ENCODE assay signal across 8 cellular contexts in the genomic region with DNA sequence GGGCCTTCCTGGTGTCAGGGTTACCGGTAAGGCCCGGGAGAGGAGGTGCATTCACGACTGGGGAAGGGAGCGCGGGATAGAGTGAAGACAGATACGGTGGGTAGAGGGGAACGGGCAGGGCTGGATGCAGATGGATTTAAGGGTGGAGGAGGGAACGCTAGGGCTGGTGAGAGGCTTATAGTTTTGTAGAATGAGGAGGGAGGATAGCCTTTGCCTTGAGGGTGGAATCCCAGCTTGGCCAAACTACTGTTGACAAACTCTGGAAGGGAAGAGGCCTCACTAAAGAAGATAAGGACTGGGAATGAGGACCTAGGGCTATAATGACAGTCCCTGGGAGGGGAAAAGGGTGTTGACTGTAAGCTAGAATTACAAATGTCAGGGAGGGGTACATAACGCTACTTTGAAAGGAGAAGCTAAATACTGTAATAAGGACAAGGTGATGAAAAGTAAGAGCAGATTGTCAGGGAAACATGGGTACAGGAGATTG. TPM values are rescaled to one million over a fixed set of nuclear protein-coding genes. Genes with fewer than 3 reads are reported as not detected.
DNase-seq lines count a peak whose midpoint lies in the region; ATAC-seq, FAIRE-seq and TF ChIP-seq lines count a peak whose summit lies in the region.

No MANE protein-coding gene starts in this region.

- ATAC-seq in HepG2 (peak; percentile 69), GM19452 (IDR thresholded peaks at IDR 0.05; ENCODE audit: unreplicated experiment) (no peak)

- CTCF ChIA-PET in HepG2 (lab: Yijun Ruan, JAX; ENCODE audit: low intra/inter-chr PET ratio, low total read pairs) = no interaction called here

- peak overlapping the region; percentile 50; the same call in 1 of the 2 replicates for H3K9ac ChIP-seq in HUES48 (ENCODE audit: low read depth, low read length)
- H3K9ac ChIP-seq in HepG2 (ENCODE audit: insufficient read depth, low read depth, low read length) = peak overlapping the region; percentile 75

- BruUV-seq in HepG2 (replicated peaks; lab: Mats Ljungman, UMichigan) = no TSS peak

- WGBS in HepG2 (ENCODE audit: low lambda C conversion rate) = under 1% methylated on average over 9 of the region's 9 CpGs
- 2% methylated on average over 9 of the region's 9 CpGs for WGBS in thyroid gland, 2 donors

- H3K79me2 ChIP-seq in DOHH2 (ENCODE audit: control insufficient read depth, low read length) (peaks cover 20% of the 10 kb centered on the region), HepG2 (ENCODE audit: insufficient read depth, low read length) (peaks cover 20% of the 10 kb centered on the region)

- peak overlapping the region; percentile 2 for H2AFZ ChIP-seq in HepG2 (ENCODE audit: low read length)

- H3K27me3 ChIP-seq in DOHH2 (ENCODE audit: control insufficient read depth, low read length) (peaks cover 3% of the 10 kb centered on the region; the same call in 1 of the 2 replicates), HUES48 (ENCODE audit: control insufficient read depth, insufficient read depth, low read length) (no peaks in the 10 kb centered on the region), brain microvascular endothelial cell (replicated peaks) (no peaks in the 10 kb centered on the region), HepG2 (ENCODE audit: control insufficient read depth in 1 of 2, insufficient read depth in 2 of 2, low read length in 2 of 2) (no peaks in the 10 kb centered on the region; a peak in 1 of 5 replicates), thyroid gland (no peaks in the 10 kb centered on the region)

- H3K36me3 ChIP-seq in DOHH2 (ENCODE audit: control insufficient read depth, low read length) = peaks cover 3% of the 10 kb centered on the region; the same call in 1 of the 2 replicates
- H3K36me3 ChIP-seq in HUES48 (ENCODE audit: control insufficient read depth, insufficient read depth, low read length) = peaks cover 3% of the 10 kb centered on the region; the same call in 1 of the 2 replicates
- no peaks in the 10 kb centered on the region for H3K36me3 ChIP-seq in brain microvascular endothelial cell (replicated peaks)
- no peaks in the 10 kb centered on the region for H3K36me3 ChIP-seq in HepG2 (replicated peaks in 1 of 2; ENCODE audit: control insufficient read depth in 1 of 2, insufficient read depth in 2 of 2, low read length in 2 of 2)
- H3K36me3 ChIP-seq in thyroid gland = no peaks in the 10 kb centered on the region

- H3K27ac ChIP-seq in DOHH2 (ENCODE audit: low read depth, low read length) (no peak overlapping the region), HUES48 (ENCODE audit: low read depth, low read length) (peak overlapping the region; percentile 93), brain microvascular endothelial cell (peak overlapping the region; percentile 69), HepG2 (ENCODE audit: extremely low read length, insufficient read depth, low read length) (peak overlapping the region; percentile 82), thyroid gland (peak overlapping the region; percentile 47 to 85 (median 72))

- H3K9me3 ChIP-seq in DOHH2 (ENCODE audit: control insufficient read depth, insufficient read depth, low read length) = no peaks in the 10 kb centered on the region
- H3K9me3 ChIP-seq in HUES48 (ENCODE audit: control insufficient read depth, insufficient read depth, low read length) = no peaks in the 10 kb centered on the region
- H3K9me3 ChIP-seq in HepG2 (ENCODE audit: low read length) = no peaks in the 10 kb centered on the region
- H3K9me3 ChIP-seq in thyroid gland = no peaks in the 10 kb centered on the region

- peak; percentile 23 for FAIRE-seq in HepG2 (lab: Jason Lieb, UNC)

- intact Hi-C loops in HepG2 (cut with micrococcal nuclease; ENCODE audit: unreplicated experiment) (no loop called here), thyroid gland (cut with DNase I) (no loop called here)

- H4K20me1 ChIP-seq in DOHH2 (ENCODE audit: control insufficient read depth, insufficient read depth, low read depth, low read length) (no peaks in the 10 kb centered on the region), HepG2 (ENCODE audit: insufficient read depth, low read length) (no peaks in the 10 kb centered on the region)

- H3F3A ChIP-seq in DOHH2 (ENCODE audit: control insufficient read depth, insufficient read depth) = no peaks in the 10 kb centered on the region

- DNase-seq in brain microvascular endothelial cell = peak; percentile 28
- no peak for DNase-seq in HepG2 (ENCODE audit: low spot score)
- no peak for DNase-seq in thyroid gland
- no peak for DNase-seq in NCI-H345 (lab: John Stamatoyannopoulos, UW)
- no peak for DNase-seq in NCI-H345 treated with DMSO at 0.1 percent for 48 hours (lab: John Stamatoyannopoulos, UW; ENCODE audit: unreplicated experiment)

- in situ Hi-C loops in brain microvascular endothelial cell (cut with HindIII; ENCODE audit: low pct_ligation_motif_present, low sequenced_read_pairs) (no loop called here), HepG2 (cut with HindIII; ENCODE audit: extremely low pct_ligation_motif_present, low pct_unique_long_range_greater_than_20kb) (no loop called here)

- H3K4me2 ChIP-seq in DOHH2 (ENCODE audit: low read length) (peak overlapping the region; percentile 83), HepG2 (ENCODE audit: low read depth, low read length) (peak overlapping the region; percentile 84)

- H3K9me2 ChIP-seq in DOHH2 (replicated peaks; ENCODE audit: control insufficient read depth, low read length) = no peaks in the 10 kb centered on the region

- TF ChIP-seq EP300 in HepG2 (IDR thresholded peaks at IDR 0.05; ENCODE audit: low read depth in 2 of 2, low read length in 2 of 2) (no peak), HepG2 (CRISPR knock-in tag; IDR thresholded peaks at IDR 0.05; ENCODE audit: borderline replicate concordance) (no peak)

- H3K4me3 ChIP-seq in DOHH2 (ENCODE audit: low read length) (peak overlapping the region; percentile 90), HUES48 (ENCODE audit: low read depth, low read length) (peak overlapping the region; percentile 82), brain microvascular endothelial cell (ENCODE audit: low read depth, low read length) (peak overlapping the region; percentile 86), HepG2 (replicated peaks in 1 of 3; ENCODE audit: insufficient read depth in 1 of 3, low read depth in 2 of 3, low read length in 3 of 3) (peak overlapping the region; percentile 87 to 99 (median 98)), thyroid gland (replicated peaks in 1 of 3) (peak overlapping the region; percentile 53 to 81 (median 76))

- TF ChIP-seq POLR2A in HepG2 (IDR thresholded peaks at IDR 0.05; ENCODE audit: insufficient read depth in 1 of 2, low read depth in 2 of 2, low read length in 2 of 2) (no peak), thyroid gland (IDR thresholded peaks at IDR 0.05) (no peak)

- POLR2A ChIA-PET in HepG2 (lab: Yijun Ruan, JAX) = interaction anchor here (1.3 to 1.6 kb wide), 2 partner anchors 9 to 293 kb away, joined by 4 to 5 read pairs; a partner anchor contains a TSS

- peaks cover 13% of the 10 kb centered on the region for H3K4me1 ChIP-seq in DOHH2 (ENCODE audit: control insufficient read depth, low read length)
- H3K4me1 ChIP-seq in HUES48 (ENCODE audit: control insufficient read depth, insufficient read depth, low read length) = peaks cover 10% of the 10 kb centered on the region
- peaks cover 37% of the 10 kb centered on the region for H3K4me1 ChIP-seq in HepG2 (ENCODE audit: insufficient read depth, low read length)
- H3K4me1 ChIP-seq in thyroid gland = peaks cover 3 to 9% of the 10 kb centered on the region in 2 donors

- no peak for TF ChIP-seq CTCF in DOHH2 (IDR thresholded peaks at IDR 0.05; ENCODE audit: low read depth, low read length, poor library complexity, severe bottlenecking)
- no peak for TF ChIP-seq CTCF in brain microvascular endothelial cell (IDR thresholded peaks at IDR 0.05; ENCODE audit: low read depth, low read length, missing control alignments)
- 0 out of 2 replicates have a peak, but pooled peaks have one; percentile 1 for TF ChIP-seq CTCF in HepG2 (CRISPR knock-in tag; IDR thresholded peaks at IDR 0.05)
- TF ChIP-seq CTCF in thyroid gland (IDR thresholded peaks at IDR 0.05) = no peak

- no peak for TF ChIP-seq RAD21 in HepG2 (CRISPR knock-in tag; IDR thresholded peaks at IDR 0.05)

TF ChIP-seq in HepG2, 621 proteins besides CTCF, POLR2A, EP300 and RAD21 (continues in another document):
- TF ChIP-seq, protein P1, sequence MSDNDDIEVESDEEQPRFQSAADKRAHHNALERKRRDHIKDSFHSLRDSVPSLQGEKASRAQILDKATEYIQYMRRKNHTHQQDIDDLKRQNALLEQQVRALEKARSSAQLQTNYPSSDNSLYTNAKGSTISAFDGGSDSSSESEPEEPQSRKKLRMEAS (IDR thresholded peaks at IDR 0.05) = no peak
- TF ChIP-seq ZNF788 (CRISPR knock-in tag; IDR thresholded peaks at IDR 0.05; ENCODE audit: borderline replicate concordance) (no peak), KDM5A (IDR thresholded peaks at IDR 0.05; ENCODE audit: borderline replicate concordance, low read length) (0 out of 2 replicates have a peak, but pooled peaks have one; percentile 12)

RNA-seq across cellular contexts. Expression of a gene that starts 0.7 kb away (rescaled TPM):
- total RNA-seq in HepG2 (2016; rRNA removed; fragmentation: Illumina TruSeq; extraction: Trizol) (14.4 and 26.0 TPM in 2 replicates), thyroid gland (10 to 100 TPM; 14.5 to 70.4 (median 22.7) TPM)
- total RNA-seq in HepG2 (2016; cell fraction: cytosol; rRNA removed; fragmentation: Illumina TruSeq; extraction: Trizol; ENCODE audit: low read depth) = 2.2 and 2.6 TPM in 2 replicates
- 14.5 and 25.7 TPM in 2 replicates for total RNA-seq in HepG2 (2016; cell fraction: insoluble cytoplasmic fraction; rRNA removed; fragmentation: Illumina TruSeq; extraction: Trizol)
- total RNA-seq in HepG2 (2016; cell fraction: membrane; rRNA removed; fragmentation: Illumina TruSeq; extraction: Trizol) = 5.5 and 5.9 TPM in 2 replicates
- 9.6 and 9.8 TPM in 2 replicates for total RNA-seq in HepG2 (2016; cell fraction: nucleus; rRNA removed; fragmentation: Illumina TruSeq; extraction: Trizol)
- 10.7 and 12.0 TPM in 2 replicates for polyA plus RNA-seq in HepG2 (2011; rRNA removed)
- 6.9 and 11.2 TPM in 2 replicates for polyA plus RNA-seq in HepG2 (2011; cell fraction: cytosol; rRNA removed)
- 7.8 and 8.8 TPM in 2 replicates for polyA plus RNA-seq in HepG2 (2011; cell fraction: nucleus; rRNA removed)
- 9.1 and 10.5 TPM in 2 replicates for polyA plus RNA-seq in HepG2 (2012)
- 0.51 and 0.66 TPM in 2 replicates for polyA plus RNA-seq in HepG2 (2016; cell fraction: cytosol; fragmentation: Illumina TruSeq; extraction: Trizol; ENCODE audit: low read depth)
- 18.0 and 20.8 TPM in 2 replicates for polyA plus RNA-seq in HepG2 (2016; cell fraction: insoluble cytoplasmic fraction; fragmentation: Illumina TruSeq; extraction: Trizol; ENCODE audit: low read depth)
- polyA plus RNA-seq in HepG2 (2016; cell fraction: membrane; fragmentation: Illumina TruSeq; extraction: Trizol; ENCODE audit: low read depth) = 1.9 and 2.3 TPM in 2 replicates
- polyA plus RNA-seq in HepG2 (2016; cell fraction: nucleus; fragmentation: Illumina TruSeq; extraction: Trizol; ENCODE audit: insufficient read depth, low read depth) = 8.8 and 9.8 TPM in 2 replicates
- polyA minus RNA-seq in HepG2 (2011; rRNA and poly(A)+ RNA removed; ENCODE audit: low replicate concordance) = 19.3 and 21.9 TPM in 2 replicates
- polyA minus RNA-seq in HepG2 (2011; cell fraction: cytosol; rRNA and poly(A)+ RNA removed) = 12.1 and 16.2 TPM in 2 replicates
- polyA minus RNA-seq in HepG2 (2011; cell fraction: nucleus; rRNA and poly(A)+ RNA removed) = 17.8 and 21.1 TPM in 2 replicates
